Comparison of ENCODE assay signal across 25 cellular contexts in genomic region chr5:80745490-80745889, GRCh38.
DNase-seq lines count a peak whose midpoint lies in the region; ATAC-seq, FAIRE-seq and TF ChIP-seq lines count a peak whose summit lies in the region.
"Had no signal": no experiment of that assay in that cellular context is flagged by ENCODE, and none has a peak within 500 bp of the region (broad histone marks: within the 10 kb centered on the region; RNA-seq: fewer than 3 reads in every experiment).

No MANE protein-coding gene starts in this region.

- H3K27me3 Mint-ChIP-seq in natural killer cell (ENCODE audit: low read depth in 2 of 2), result no peaks in the 10 kb centered on the region
- H3K27me3 Mint-ChIP-seq in progenitor cell of endocrine pancreas, result no peaks in the 10 kb centered on the region

- H3K27me3 ChIP-seq in bronchial epithelial cell (ENCODE audit: control insufficient read depth, insufficient read depth, low read length), result no peaks in the 10 kb centered on the region
- H3K27me3 ChIP-seq: ovary, sigmoid colon, vagina had no signal

- H3K27ac Mint-ChIP-seq in natural killer cell (no peak overlapping the region), progenitor cell of endocrine pancreas (no peak overlapping the region)

- peaks cover 2% of the 10 kb centered on the region for H3K36me3 ChIP-seq in bronchial epithelial cell (ENCODE audit: control insufficient read depth, insufficient read depth, low read length)
- H3K36me3 ChIP-seq: ovary had no signal

- H3K9me3 Mint-ChIP-seq in natural killer cell, result peaks cover 0 to 2% of the 10 kb centered on the region in 2 donors
- H3K9me3 Mint-ChIP-seq in progenitor cell of endocrine pancreas (ENCODE audit: low read depth), result no peaks in the 10 kb centered on the region

- no peak for TF ChIP-seq CTCF in bronchial epithelial cell (IDR thresholded peaks at IDR 0.05; ENCODE audit: insufficient read depth, low read length, severe bottlenecking)
- TF ChIP-seq CTCF in natural killer cell (IDR thresholded peaks at IDR 0.05), result no peak
- no peak for TF ChIP-seq CTCF in progenitor cell of endocrine pancreas (IDR thresholded peaks at IDR 0.05; ENCODE audit: unreplicated experiment)

- H3K4me3 ChIP-seq in bronchial epithelial cell (ENCODE audit: low read depth, low read length), result no peak overlapping the region
- H3K4me3 ChIP-seq: GM12878, ovary, PC-9, sigmoid colon, vagina had no signal

- no peak for FAIRE-seq in bronchial epithelial cell (lab: Jason Lieb, UNC)
- FAIRE-seq: endometrium, GM12878, HTR-8/SVneo had no signal

- H3K36me3 Mint-ChIP-seq in natural killer cell, result peaks cover 14% of the 10 kb centered on the region
- peaks cover 35% of the 10 kb centered on the region for H3K36me3 Mint-ChIP-seq in progenitor cell of endocrine pancreas (ENCODE audit: insufficient read depth)

- DNase-seq in ELR (ENCODE audit: low read depth) (peak; percentile 69), LHCN-M2 (ENCODE audit: low read depth) (peak; percentile 81), bronchial epithelial cell (ENCODE audit: low read depth) (peak; percentile 75), natural killer cell (no peak), progenitor cell of endocrine pancreas (ENCODE audit: low spot score, unreplicated experiment) (no peak), SIG-M5 treated with dmso at 0.1 percent for 504 hours (lab: John Stamatoyannopoulos, UW; ENCODE audit: unreplicated experiment) (no peak), NCI-H1417 (lab: John Stamatoyannopoulos, UW) (no peak)
- DNase-seq: activated CD4-positive, CD25-positive, alpha-beta regulatory T cell treated with anti-CD3 and anti-CD28 coated beads, Interleukin-2, amount 50 U/mL, for 72 hours; activated effector memory CD4-positive, alpha-beta T cell treated with Interleukin-2 at 50 U/mL for 16 hours; amygdala; GDM1; Kasumi-1; left ventricle myocardium superior; NCI-H1436 treated with DMSO at 0.1 percent for 48 hours; NCI-H2171 treated with DMSO at 0.1 percent for 48 hours; NCI-H82; ovary; sigmoid colon; SK-N-SH; stimulated activated CD4-positive, alpha-beta T cell treated with anti-CD3 and anti-CD28 coated beads, Interleukin-1b, Interleukin-23, amount 100 ng/mL, for 48 hours had no signal

- no peak overlapping the region for H3K4me3 Mint-ChIP-seq in natural killer cell
- H3K4me3 Mint-ChIP-seq in progenitor cell of endocrine pancreas (ENCODE audit: low read depth), result no peak overlapping the region

- intact Hi-C loops in natural killer cell (cut with micrococcal nuclease), result no loop called here

- ATAC-seq in natural killer cell, result peak; percentile 27 to 69 (median 60)
- ATAC-seq: GM12878, left ventricle myocardium superior had no signal

- H3K4me1 Mint-ChIP-seq in natural killer cell (peaks cover 31 to 40% of the 10 kb centered on the region in 2 donors), progenitor cell of endocrine pancreas (ENCODE audit: low read depth) (peaks cover 4% of the 10 kb centered on the region)

Comparison
In these comparisons a context has a peak if more than half of its experiments do, and no peak if none do; other contexts are left out.
1. DNase-seq: peak in ELR (single experiment), LHCN-M2 (single experiment) and bronchial epithelial cell (single experiment); none in natural killer cell (single experiment), progenitor cell of endocrine pancreas (single experiment), SIG-M5 treated with dmso at 0.1 percent for 504 hours (single experiment) and NCI-H1417 (0 of 3).